Comparison of ENCODE assay signal across 2 cellular contexts in the genomic region with DNA sequence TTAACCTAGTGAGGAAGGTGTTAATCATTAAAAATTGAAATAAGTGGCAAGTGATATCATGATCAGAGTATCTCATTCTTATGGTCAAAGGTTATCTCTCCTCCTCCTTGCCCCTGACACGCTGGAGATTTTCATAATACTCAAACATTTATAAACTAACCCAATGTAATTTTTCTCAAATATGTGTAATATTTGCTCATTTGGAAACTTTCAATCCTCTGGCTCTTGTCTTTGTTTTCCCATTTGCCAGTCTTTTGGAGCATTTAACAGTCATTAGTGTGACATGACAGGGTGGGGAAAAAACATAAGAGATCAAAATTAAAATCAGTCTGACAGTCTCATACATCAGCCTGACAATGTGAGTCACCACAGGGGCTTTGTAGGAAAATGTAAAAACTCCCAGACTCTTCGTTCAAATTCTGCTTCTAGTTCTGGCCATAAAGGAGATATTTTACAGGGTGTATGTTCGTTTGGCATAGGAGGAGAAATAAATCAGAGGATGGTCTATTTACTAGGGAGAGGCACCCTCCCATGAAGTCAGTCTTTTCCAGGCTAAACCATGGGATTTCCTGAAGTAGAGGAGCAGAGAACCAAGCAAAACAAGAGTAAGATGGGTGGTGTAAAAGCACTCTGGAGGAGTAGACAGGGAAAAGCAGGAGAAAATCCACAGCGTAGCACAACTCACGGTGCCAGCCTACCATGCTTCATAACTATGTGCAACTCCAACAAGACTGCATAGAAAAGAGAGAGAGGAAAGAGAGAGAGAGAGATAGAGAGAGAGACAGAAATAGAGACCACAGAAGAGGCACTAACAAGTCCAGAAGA.
A peak's percentile ranks its signal among the peaks of the same experiment; 100 is the strongest.
TF ChIP-seq lines count a peak whose summit lies in the region.

No MANE protein-coding gene starts in this region.

TF ChIP-seq in liver, 16 proteins besides CTCF, POLR2A, EP300 and RAD21 (continued from another document):
- TF ChIP-seq ATF3 (IDR thresholded peaks at IDR 0.05): no peak
- TF ChIP-seq NR2F2 (IDR thresholded peaks at IDR 0.05): peak; percentile 21
- peak in 1 of 2 donors; percentile 28 for TF ChIP-seq JUND (IDR thresholded peaks at IDR 0.05)
- peak; percentile 38 to 46 for TF ChIP-seq HNF4A (conservative IDR thresholded peaks at IDR 0.05)

TF ChIP-seq in HepG2, 621 proteins besides CTCF, POLR2A, EP300 and RAD21 (continued from another document):
- TF ChIP-seq ZNF275 (CRISPR knock-in tag; IDR thresholded peaks at IDR 0.05; ENCODE audit: borderline replicate concordance): no peak
- TF ChIP-seq, protein P1, sequence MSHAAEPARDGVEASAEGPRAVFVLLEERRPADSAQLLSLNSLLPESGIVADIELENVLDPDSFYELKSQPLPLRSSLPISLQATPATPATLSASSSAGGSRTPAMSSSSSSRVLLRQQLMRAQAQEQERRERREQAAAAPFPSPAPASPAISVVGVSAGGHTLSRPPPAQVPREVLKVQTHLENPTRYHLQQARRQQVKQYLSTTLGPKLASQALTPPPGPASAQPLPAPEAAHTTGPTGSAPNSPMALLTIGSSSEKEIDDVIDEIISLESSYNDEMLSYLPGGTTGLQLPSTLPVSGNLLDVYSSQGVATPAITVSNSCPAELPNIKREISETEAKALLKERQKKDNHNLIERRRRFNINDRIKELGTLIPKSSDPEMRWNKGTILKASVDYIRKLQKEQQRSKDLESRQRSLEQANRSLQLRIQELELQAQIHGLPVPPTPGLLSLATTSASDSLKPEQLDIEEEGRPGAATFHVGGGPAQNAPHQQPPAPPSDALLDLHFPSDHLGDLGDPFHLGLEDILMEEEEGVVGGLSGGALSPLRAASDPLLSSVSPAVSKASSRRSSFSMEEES (CRISPR knock-in tag; IDR thresholded peaks at IDR 0.05): no peak
